In the genomic region with DNA sequence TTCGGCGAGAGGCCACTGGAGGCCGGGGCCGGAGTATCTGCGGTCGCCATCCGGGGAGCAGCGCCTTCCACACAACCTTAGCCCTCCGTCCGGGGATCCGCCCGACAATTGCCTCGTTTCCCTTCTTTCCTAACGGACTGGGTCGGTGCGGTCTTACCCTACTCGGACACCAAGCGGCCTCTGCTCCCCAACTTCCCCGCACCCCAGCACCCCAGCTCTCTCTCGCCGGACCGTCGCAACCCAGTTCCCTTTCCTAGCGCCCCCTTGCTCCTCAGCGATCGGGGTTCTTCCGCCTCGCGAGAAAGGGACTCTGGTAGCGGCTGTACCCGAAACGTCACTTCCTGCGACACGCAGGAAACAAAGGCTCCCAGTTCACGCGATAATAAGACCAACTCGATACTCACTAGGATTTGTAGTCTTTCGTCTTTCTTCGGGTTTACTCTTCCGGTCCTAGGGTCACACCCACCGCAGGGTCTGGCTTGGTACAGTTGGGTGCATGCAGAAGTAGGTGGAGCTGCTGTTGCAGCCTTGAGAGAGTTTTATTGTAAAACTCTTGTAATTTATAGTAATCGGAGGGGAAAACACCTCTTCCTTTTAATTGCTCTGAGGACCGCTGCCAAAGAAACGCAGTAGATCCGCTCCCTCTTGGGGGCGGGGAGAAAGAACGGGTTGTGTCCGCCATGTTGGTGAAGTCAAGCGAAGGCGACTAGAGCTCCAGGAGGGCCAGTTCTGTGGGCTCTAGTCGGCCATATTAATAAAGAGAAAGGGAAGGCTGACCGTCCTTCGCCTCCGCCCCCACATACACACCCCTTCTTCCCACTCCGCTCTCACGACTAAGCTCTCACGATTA, we compare ENCODE assay signal across 8 cellular contexts.
DNase-seq lines count a peak whose midpoint lies in the region; ATAC-seq lines count a peak whose summit lies in the region.

Gene THAP2, plus strand, starts transcription at position 741 of the 850 bp plus-strand sequence. CDS start 209 bp downstream, outside the sequence.
Gene ZFC3H1, minus strand, starts transcription at position 288 of the 850 bp plus-strand sequence. Its CDS starts 238 bp downstream, at position 50.

- no peaks in the 10 kb centered on the region for H3K9me3 Mint-ChIP-seq in effector memory CD8-positive, alpha-beta T cell
- H3K9me3 Mint-ChIP-seq in memory B cell, result no peaks in the 10 kb centered on the region

- no peaks in the 10 kb centered on the region for H3K27me3 Mint-ChIP-seq in effector memory CD8-positive, alpha-beta T cell
- no peaks in the 10 kb centered on the region for H3K27me3 Mint-ChIP-seq in memory B cell

- peak; percentile 98 for DNase-seq in COLO829 (ENCODE audit: low spot score)
- DNase-seq in HS-5 (ENCODE audit: low read depth), result peak; percentile 98
- DNase-seq in NK-92 (lab: John Stamatoyannopoulos, UW; ENCODE audit: unreplicated experiment), result peak; percentile 56
- DNase-seq in activated CD8-positive, alpha-beta memory T cell treated with anti-CD3 and anti-CD28 coated beads for 4 hours (ENCODE audit: low read depth in 2 of 2), result peak; percentile 75 to 90
- DNase-seq in effector memory CD8-positive, alpha-beta T cell, result peak; percentile 85 to 88 (median 87)
- peak; percentile 81 to 89 for DNase-seq in memory B cell (ENCODE audit: low spot score in 2 of 2)
- DNase-seq in stimulated activated CD8-positive, alpha-beta memory T cell treated with anti-CD3 and anti-CD28 coated beads, Interleukin-12 subunit alpha, Interleukin-12 subunit beta, amount 100 ng/mL, for 24 hours (ENCODE audit: extremely low read depth), result peak; percentile 65

- H3K4me1 Mint-ChIP-seq in effector memory CD8-positive, alpha-beta T cell (ENCODE audit: low read depth in 2 of 2), result peaks cover 21 to 50% of the 10 kb centered on the region in 2 donors
- H3K4me1 Mint-ChIP-seq in memory B cell, result peaks cover 23% of the 10 kb centered on the region

- peak; percentile 96 for ATAC-seq in GM19468 (IDR thresholded peaks at IDR 0.05; ENCODE audit: extremely low read depth, unreplicated experiment)
- peak; percentile 74 for ATAC-seq in effector memory CD8-positive, alpha-beta T cell (replicated peaks)
- ATAC-seq in memory B cell (ENCODE audit: low read depth), result peak; percentile 78

- peak within 1 kb of the TSS; percentile 100 for H3K27ac Mint-ChIP-seq in effector memory CD8-positive, alpha-beta T cell
- peak within 1 kb of the TSS; percentile 100 for H3K27ac Mint-ChIP-seq in memory B cell

- H3K4me3 Mint-ChIP-seq in effector memory CD8-positive, alpha-beta T cell, result peak within 1 kb of the TSS; percentile 99 to 100
- peak within 1 kb of the TSS; percentile 98 for H3K4me3 Mint-ChIP-seq in memory B cell

- H3K36me3 Mint-ChIP-seq in effector memory CD8-positive, alpha-beta T cell (ENCODE audit: insufficient read depth), result peaks cover 33% of the 10 kb centered on the region
- peaks cover 13% of the 10 kb centered on the region for H3K36me3 Mint-ChIP-seq in memory B cell

Comparison
In these comparisons a context has a peak if more than half of its experiments do, and no peak if none do; other contexts are left out.
1. Peak in every context shown above with its lines: DNase-seq and ATAC-seq.